In the genomic region with DNA sequence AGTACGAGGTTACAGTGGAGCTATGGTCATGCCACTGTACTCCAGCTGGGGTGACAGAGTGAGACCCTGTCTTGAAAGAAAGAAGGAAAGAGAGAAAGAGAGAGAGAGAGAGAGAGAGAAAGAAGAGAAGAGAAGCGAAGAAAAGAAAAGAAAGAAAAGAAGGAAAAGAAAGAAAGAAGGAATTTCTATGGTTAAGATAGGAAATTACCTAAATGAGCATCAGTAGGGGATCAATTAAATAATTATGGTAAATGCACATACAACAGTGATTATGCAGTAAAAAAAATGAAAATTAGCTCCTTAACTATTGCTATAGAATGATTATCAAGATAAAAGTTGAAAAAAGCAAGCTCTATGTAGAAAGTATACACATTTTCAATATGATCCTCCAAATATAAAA, we compare ENCODE assay signal across 29 cellular contexts. TPM values are rescaled to one million over a fixed set of nuclear protein-coding genes. Genes with fewer than 3 reads are reported as not detected.
DNase-seq lines count a peak whose midpoint lies in the region; ATAC-seq, FAIRE-seq and TF ChIP-seq lines count a peak whose summit lies in the region.
"Had no signal": no experiment of that assay in that cellular context is flagged by ENCODE, and none has a peak within 500 bp of the region (broad histone marks: within the 10 kb centered on the region; RNA-seq: fewer than 3 reads in every experiment).

No MANE protein-coding gene starts in this region.

- H4K20me1 ChIP-seq in H9 (ENCODE audit: control insufficient read depth, insufficient read depth, insufficient read length) = no peaks in the 10 kb centered on the region
- no peaks in the 10 kb centered on the region for H4K20me1 ChIP-seq in K562 (replicated peaks; ENCODE audit: control insufficient read depth, insufficient read depth, low read length)
- no peaks in the 10 kb centered on the region for H4K20me1 ChIP-seq in smooth muscle cell (ENCODE audit: low read depth)
- H4K20me1 ChIP-seq: BLaER1 had no signal

- H4K8ac ChIP-seq in H9 (replicated peaks; ENCODE audit: insufficient read length, low read depth, low read length) = no peak overlapping the region

- H2BK20ac ChIP-seq in H9 (ENCODE audit: low read depth, low read length, poor library complexity, severe bottlenecking) = no peak overlapping the region

- no peak overlapping the region for H3K23ac ChIP-seq in H9 (ENCODE audit: insufficient read length, low read depth, low read length)

- no peak overlapping the region for H3K4me3 ChIP-seq in K562
- no peak overlapping the region for H3K4me3 ChIP-seq in smooth muscle cell
- no peak overlapping the region for H3K4me3 ChIP-seq in aorta (ENCODE audit: low read length in 2 of 2)
- H3K4me3 ChIP-seq: BLaER1, GM12878 had no signal

- H2AFZ ChIP-seq in H9 (ENCODE audit: low read length) = no peak overlapping the region
- peak overlapping the region; percentile 43; the same call in 1 of the 2 replicates for H2AFZ ChIP-seq in K562 (ENCODE audit: low read depth, low read length)
- H2AFZ ChIP-seq in smooth muscle cell (ENCODE audit: low read depth) = no peak overlapping the region

- H4K91ac ChIP-seq in H9 (ENCODE audit: insufficient read length, low read depth, low read length) = no peak overlapping the region

- no peak for TF ChIP-seq CTCF in H9 (conservative IDR thresholded peaks at IDR 0.05)
- TF ChIP-seq CTCF in K562 (IDR thresholded peaks at IDR 0.05 in 2 of 3, conservative IDR thresholded peaks at IDR 0.05 in 1 of 3; ENCODE audit: insufficient read depth in 2 of 3, low read depth in 1 of 3, low read length in 3 of 3) = no peak
- no peak for TF ChIP-seq CTCF in neural crest cell (conservative IDR thresholded peaks at IDR 0.05)
- TF ChIP-seq CTCF in smooth muscle cell (IDR thresholded peaks at IDR 0.05; ENCODE audit: borderline replicate concordance, insufficient read depth, poor library complexity, severe bottlenecking) = no peak
- TF ChIP-seq CTCF in activated CD8-positive, alpha-beta T cell treated with anti-CD3 and anti-CD28 coated beads for 36 hours (IDR thresholded peaks at IDR 0.05) = no peak

- whole genome bisulfite sequencing in H9 (ENCODE audit: extremely low coverage, insufficient read length, low lambda C conversion rate) = no CpG with 5 or more reads among the region's 2 CpGs
- 100% methylated on average over 1 of the region's 2 CpGs for WGBS in K562 (ENCODE audit: insufficient coverage, low coverage, missing lambda C conversion rate)
- 71% methylated on average over 2 of the region's 2 CpGs for WGBS in smooth muscle cell (ENCODE audit: low lambda C conversion rate)
- 75 to 97% methylated on average over 1 to 2 of the region's 2 CpGs for WGBS in aorta, 2 donors

- intact Hi-C loops in K562 (cut with micrococcal nuclease) (no loop called here), aorta (cut with DNase I) (no loop called here)
- intact Hi-C loops in activated CD8-positive, alpha-beta T cell treated with anti-CD3 and anti-CD28 coated beads for 36 hours (cut with micrococcal nuclease) = no loop called here

- CTCF ChIA-PET in K562 (lab: Yijun Ruan, JAX; ENCODE audit: low intra/inter-chr PET ratio) = no interaction called here
- CTCF ChIA-PET in activated CD8-positive, alpha-beta T cell treated with anti-CD3 and anti-CD28 coated beads for 36 hours (lab: Charles Lee) = interaction anchor here (0.6 to 1.4 kb wide), 2 partner anchors 8 to 679 kb away, joined by 3 to 4 read pairs; no protein-coding TSS in a partner anchor

- in situ Hi-C loops in K562 (cut with MboI) = no loop called here

- H3K27ac Mint-ChIP-seq in H9 = peak overlapping the region in 2 of 3 experiments; percentile 15 to 91; a peak in 1 of 7 replicates
- H3K27ac Mint-ChIP-seq in neural crest cell (ENCODE audit: unreplicated experiment) = peak overlapping the region; percentile 17
- no peak overlapping the region for H3K27ac Mint-ChIP-seq in activated CD8-positive, alpha-beta T cell treated with anti-CD3 and anti-CD28 coated beads for 36 hours
- H3K27ac Mint-ChIP-seq: CD14-positive monocyte; CD4-positive, alpha-beta memory T cell; CD4-positive, CD25-positive, alpha-beta regulatory T cell; CD8-positive, alpha-beta memory T cell had no signal

- no peak overlapping the region for H3K4me3 Mint-ChIP-seq in H9
- H3K4me3 Mint-ChIP-seq in neural crest cell = no peak overlapping the region
- no peak overlapping the region for H3K4me3 Mint-ChIP-seq in activated CD8-positive, alpha-beta T cell treated with anti-CD3 and anti-CD28 coated beads for 36 hours
- H3K4me3 Mint-ChIP-seq: CD14-positive monocyte; CD4-positive, alpha-beta memory T cell; CD4-positive, CD25-positive, alpha-beta regulatory T cell; CD8-positive, alpha-beta memory T cell had no signal

- no peaks in the 10 kb centered on the region for H3K9me1 ChIP-seq in K562 (ENCODE audit: control insufficient read depth, insufficient read depth, low read length)

- H3K36me3 Mint-ChIP-seq in H9 (ENCODE audit: insufficient read depth in 1 of 3, low read depth in 3 of 3) (no peaks in the 10 kb centered on the region; a peak in 1 of 7 replicates), neural crest cell (ENCODE audit: low read depth) (no peaks in the 10 kb centered on the region)
- no peaks in the 10 kb centered on the region for H3K36me3 Mint-ChIP-seq in activated CD8-positive, alpha-beta T cell treated with anti-CD3 and anti-CD28 coated beads for 36 hours (ENCODE audit: low read depth)
- H3K36me3 Mint-ChIP-seq: CD14-positive monocyte; CD4-positive, alpha-beta memory T cell; CD4-positive, CD25-positive, alpha-beta regulatory T cell had no signal

- FAIRE-seq in TTC549 (lab: Jason Lieb, UNC) (peak; percentile 76), K562 (lab: Jason Lieb, UNC) (no peak)
- FAIRE-seq: A204.1, GM12878, GM12892, GM18507 had no signal

- H3K4me1 Mint-ChIP-seq in H9 = peaks cover 5 to 12% of the 10 kb centered on the region in 2 experiments
- peaks cover under 1% of the 10 kb centered on the region for H3K4me1 Mint-ChIP-seq in neural crest cell
- H3K4me1 Mint-ChIP-seq in activated CD8-positive, alpha-beta T cell treated with anti-CD3 and anti-CD28 coated beads for 36 hours (ENCODE audit: low read depth) = no peaks in the 10 kb centered on the region
- H3K4me1 Mint-ChIP-seq: CD4-positive, CD25-positive, alpha-beta regulatory T cell; CD8-positive, alpha-beta memory T cell had no signal

- no peak overlapping the region for H2BK12ac ChIP-seq in H9 (ENCODE audit: insufficient read length, low read depth, low read length)

- no peak overlapping the region for H3K56ac ChIP-seq in H9 (ENCODE audit: insufficient read length, low read depth, low read length)

- H3K9ac ChIP-seq in H9 (ENCODE audit: extremely low read depth, insufficient read length, low read length) (no peak overlapping the region), K562 (ENCODE audit: insufficient read depth in 1 of 2, low read depth in 2 of 2, low read length in 2 of 2) (no peak overlapping the region), smooth muscle cell (ENCODE audit: low read depth) (no peak overlapping the region)
- H3K9ac ChIP-seq: BLaER1 had no signal

- ATAC-seq in K562 (no peak), aorta (ENCODE audit: low FRiP score) (no peak), GM18858 (IDR thresholded peaks at IDR 0.05; ENCODE audit: unreplicated experiment) (no peak)
- ATAC-seq in activated CD8-positive, alpha-beta T cell treated with anti-CD3 and anti-CD28 coated beads for 36 hours = no peak
- ATAC-seq: GM12878 had no signal

- DNase-seq in H9 (no peak), K562 (ENCODE audit: extremely low read depth in 1 of 4, low spot score in 3 of 4) (no peak), neural crest cell (ENCODE audit: low read depth, low spot score) (no peak), smooth muscle cell (lab: John Stamatoyannopoulos, UW; ENCODE audit: unreplicated experiment) (no peak), aorta (no peak)
- no peak for DNase-seq in activated CD8-positive, alpha-beta T cell treated with anti-CD3 and anti-CD28 coated beads for 36 hours
- DNase-seq: 8988T; ACHN; BE2C; C1 segment of cervical spinal cord; CD4-positive, alpha-beta memory T cell; CD4-positive, CD25-positive, alpha-beta regulatory T cell; CD8-positive, alpha-beta memory T cell; COR-L47; DMS 273 treated with DMSO at 0.1 percent for 48 hours; DMS153; DMS53; DMS79; DND-41; EL; GDM1 had no signal

- H3K4me1 ChIP-seq in H9 (ENCODE audit: insufficient read depth, low read length) = no peaks in the 10 kb centered on the region
- peaks cover 0 to 5% of the 10 kb centered on the region in 2 experiments; a peak in 2 of 5 replicates for H3K4me1 ChIP-seq in K562 (replicated peaks in 1 of 2; ENCODE audit: control insufficient read depth in 2 of 2, insufficient read depth in 2 of 2, low read length in 2 of 2)
- H3K4me1 ChIP-seq in smooth muscle cell (ENCODE audit: low read depth) = no peaks in the 10 kb centered on the region
- peaks cover 0 to 2% of the 10 kb centered on the region in 2 donors for H3K4me1 ChIP-seq in aorta (ENCODE audit: control insufficient read depth in 1 of 2, insufficient read depth in 2 of 2, low read length in 2 of 2)
- H3K4me1 ChIP-seq: BE2C had no signal

- H3K14ac ChIP-seq in H9 (ENCODE audit: insufficient read depth, low read length) = no peak overlapping the region

- BruUV-seq in K562 (replicated peaks; lab: Mats Ljungman, UMichigan) = no TSS peak

- no peak overlapping the region for H4K5ac ChIP-seq in H9 (ENCODE audit: insufficient read length, low read depth, low read length)

- H3K36me3 ChIP-seq in K562 (ENCODE audit: control insufficient read depth, insufficient read depth, low read length) (peaks cover 24% of the 10 kb centered on the region; the same call in 2 of the 3 replicates), smooth muscle cell (ENCODE audit: low read depth) (no peaks in the 10 kb centered on the region), aorta (ENCODE audit: control insufficient read depth in 1 of 2, insufficient read depth in 2 of 2, low read length in 1 of 2) (no peaks in the 10 kb centered on the region)
- H3K36me3 ChIP-seq: BE2C, BLaER1 had no signal

- no peak for TF ChIP-seq POLR2A in K562 (conservative IDR thresholded peaks at IDR 0.05)

- H2BK120ac ChIP-seq in H9 (ENCODE audit: low read depth, low read length, poor library complexity, severe bottlenecking) = no peak overlapping the region

- no peaks in the 10 kb centered on the region for H3F3A ChIP-seq in smooth muscle cell (ENCODE audit: low read depth)

- H3K23me2 ChIP-seq in H9 (ENCODE audit: insufficient read length, low read depth, low read length, poor library complexity, severe bottlenecking) = no peaks in the 10 kb centered on the region

- TF ChIP-seq EP300 in K562 (IDR thresholded peaks at IDR 0.05; ENCODE audit: low read length) = no peak

- H3K27ac ChIP-seq in H9 (ENCODE audit: insufficient read length, low read depth, low read length) (no peak overlapping the region), K562 (ENCODE audit: extremely low read depth, low read depth, low read length) (no peak overlapping the region; the same call in 2 of the 3 replicates), smooth muscle cell (ENCODE audit: low read depth) (no peak overlapping the region), aorta (ENCODE audit: low read depth in 1 of 2, low read length in 2 of 2) (no peak overlapping the region)
- H3K27ac ChIP-seq: BLaER1 had no signal

- H3K79me2 ChIP-seq in H9 (ENCODE audit: insufficient read depth, low read length) (no peaks in the 10 kb centered on the region), K562 (ENCODE audit: control insufficient read depth, insufficient read depth, low read length) (no peaks in the 10 kb centered on the region), smooth muscle cell (ENCODE audit: low read depth) (no peaks in the 10 kb centered on the region)

- H3T11ph ChIP-seq in H9 (ENCODE audit: low read length) = no peak overlapping the region

- POLR2A ChIA-PET in K562 (lab: Yijun Ruan, JAX) = interaction anchor here (0.6 to 1.1 kb wide), 3 partner anchors 15 to 859 kb away, joined by 3 read pairs; no protein-coding TSS in a partner anchor
- POLR2A ChIA-PET in activated CD8-positive, alpha-beta T cell treated with anti-CD3 and anti-CD28 coated beads for 36 hours (lab: Charles Lee) = interaction anchor here (0.7 kb wide), 1 partner anchor 10 kb away, joined by 3 read pairs; no protein-coding TSS in a partner anchor

- H2BK15ac ChIP-seq in H9 (ENCODE audit: low read depth, low read length) = no peak overlapping the region

- H3K9me3 Mint-ChIP-seq in H9 (peaks cover 0 to 3% of the 10 kb centered on the region in 2 experiments; a peak in 1 of 5 replicates), neural crest cell (no peaks in the 10 kb centered on the region)
- no peaks in the 10 kb centered on the region for H3K9me3 Mint-ChIP-seq in activated CD8-positive, alpha-beta T cell treated with anti-CD3 and anti-CD28 coated beads for 36 hours
- H3K9me3 Mint-ChIP-seq: CD4-positive, alpha-beta memory T cell; CD8-positive, alpha-beta memory T cell had no signal

- H3K79me1 ChIP-seq in H9 (ENCODE audit: insufficient read depth, low read depth, low read length, poor library complexity, severe bottlenecking) = no peaks in the 10 kb centered on the region

- TF ChIP-seq RAD21 in K562 (CRISPR knock-in tag; conservative IDR thresholded peaks at IDR 0.05 in 1 of 2, IDR thresholded peaks at IDR 0.05 in 1 of 2) = no peak

- H3K9me3 ChIP-seq in H9 (ENCODE audit: control insufficient read depth, low read depth, low read length) (no peaks in the 10 kb centered on the region), K562 (replicated peaks; ENCODE audit: control insufficient read depth, insufficient read depth, low read depth, low read length) (no peaks in the 10 kb centered on the region), smooth muscle cell (replicated peaks; ENCODE audit: low read depth) (no peaks in the 10 kb centered on the region), aorta (ENCODE audit: control insufficient read depth, low read length) (no peaks in the 10 kb centered on the region)
- H3K9me3 ChIP-seq: BE2C, BLaER1 had no signal

- H2BK5ac ChIP-seq in H9 (ENCODE audit: insufficient read length, low read length) = no peak overlapping the region

- H3K18ac ChIP-seq in H9 (ENCODE audit: insufficient read length, low read depth, low read length) = no peak overlapping the region

- H3K27me3 Mint-ChIP-seq in H9 (ENCODE audit: low read depth) = no peaks in the 10 kb centered on the region
- no peaks in the 10 kb centered on the region for H3K27me3 Mint-ChIP-seq in neural crest cell (ENCODE audit: low read depth)
- H3K27me3 Mint-ChIP-seq in activated CD8-positive, alpha-beta T cell treated with anti-CD3 and anti-CD28 coated beads for 36 hours = no peaks in the 10 kb centered on the region
- H3K27me3 Mint-ChIP-seq: CD4-positive, alpha-beta memory T cell had no signal

- H3K27me3 ChIP-seq in H9 (ENCODE audit: insufficient read depth, low read length) = no peaks in the 10 kb centered on the region
- H3K27me3 ChIP-seq in K562 (ENCODE audit: control insufficient read depth in 2 of 2, insufficient read depth in 2 of 2, low read length in 2 of 2) = no peaks in the 10 kb centered on the region
- H3K27me3 ChIP-seq in smooth muscle cell (ENCODE audit: low read depth) = no peaks in the 10 kb centered on the region
- H3K27me3 ChIP-seq in aorta (ENCODE audit: control insufficient read depth in 1 of 2, insufficient read depth in 2 of 2, low read length in 1 of 2) = no peaks in the 10 kb centered on the region
- H3K27me3 ChIP-seq: BE2C, BLaER1 had no signal

- H2AK5ac ChIP-seq in H9 (ENCODE audit: insufficient read length, low read length) = no peak overlapping the region

- H3K4me2 ChIP-seq in H9 (ENCODE audit: insufficient read depth, insufficient read length, low read length) (no peak overlapping the region), K562 (ENCODE audit: insufficient read depth, low read length) (no peak overlapping the region), smooth muscle cell (no peak overlapping the region)
- H3K4me2 ChIP-seq: BLaER1 had no signal

- no peak overlapping the region for H3K4ac ChIP-seq in H9 (ENCODE audit: low read depth, low read length)

RNA-seq across cellular contexts. Expression of a gene that starts 59.8 kb away (rescaled TPM):
- total RNA-seq in H9 (2021) = 1.2 and 1.4 TPM in 2 replicates
- 26.9 and 36.6 TPM in 2 replicates for total RNA-seq in K562 (2011; cell fraction: chromatin; rRNA removed; ENCODE audit: low replicate concordance)
- total RNA-seq in K562 (2011; cell fraction: nucleolus; rRNA removed) = 22.2 TPM in 2 replicates
- total RNA-seq in K562 (2011; cell fraction: nucleoplasm; rRNA removed) = 33.3 and 42.1 TPM in 2 replicates
- total RNA-seq in K562 (2014; rRNA removed) = 18.8 and 19.1 TPM in 2 replicates
- total RNA-seq in K562 (2014; rRNA removed; fragmentation: Illumina TruSeq; extraction: Trizol) = 19.2 and 23.0 TPM in 2 replicates
- total RNA-seq in K562 (2015; rRNA removed; fragmentation: Illumina TruSeq; extraction: Trizol) = 11.3 and 11.6 TPM in 2 replicates
- total RNA-seq in K562 (2021) = 23.2 and 29.1 TPM in 2 replicates
- polyA plus RNA-seq in K562 (2011; rRNA removed) = 7.4 and 9.3 TPM in 2 replicates
- polyA plus RNA-seq in K562 (2011; cell fraction: cytosol; rRNA removed) = 8.1 and 8.2 TPM in 2 replicates
- 36.5 and 59.0 TPM in 2 replicates for polyA plus RNA-seq in K562 (2011; cell fraction: nucleus; rRNA removed)
- polyA plus RNA-seq in K562 (2012) = 16.0 and 73.3 TPM in 2 replicates
- 29.3 and 32.1 TPM in 2 replicates for polyA plus RNA-seq in K562 (2014; fragmentation: Illumina TruSeq; extraction: Trizol)
- 10 to 100 TPM; 12.1 to 22.4 TPM for polyA plus RNA-seq in K562 (2014; fragmentation: Nextera tagmentation; extraction: Ambion mirVana)
- polyA plus RNA-seq in K562 (2014; rRNA removed) = 15.8 and 18.5 TPM in 2 replicates
- 9.9 and 12.4 TPM in 2 replicates for polyA minus RNA-seq in K562 (2011; rRNA and poly(A)+ RNA removed)
- 8.8 and 9.0 TPM in 2 replicates for polyA minus RNA-seq in K562 (2011; cell fraction: cytosol; rRNA and poly(A)+ RNA removed)
- polyA minus RNA-seq in K562 (2011; cell fraction: nucleus; rRNA and poly(A)+ RNA removed) = 21.8 and 22.5 TPM in 2 replicates
- total RNA-seq in neural crest cell = 15.8 and 16.0 TPM in 2 replicates
- 0.22 and 0.31 TPM in 2 replicates for total RNA-seq in smooth muscle cell
- 0.61 and 0.73 TPM in 2 replicates for polyA plus RNA-seq in smooth muscle cell
- 10 to 100 TPM in 1 of 2 donors, 1 to 10 TPM in 1; 1.6 to 15.1 TPM for total RNA-seq in aorta
- polyA plus RNA-seq in aorta = under 1 TPM; 0.50 to 1.00 TPM
- 1 to 10 TPM; 1.3 to 1.4 TPM for total RNA-seq in activated CD8-positive, alpha-beta T cell treated with anti-CD3 and anti-CD28 coated beads for 36 hours
- polyA plus RNA-seq: CD14-positive monocyte had no signal
